In the genomic region with DNA sequence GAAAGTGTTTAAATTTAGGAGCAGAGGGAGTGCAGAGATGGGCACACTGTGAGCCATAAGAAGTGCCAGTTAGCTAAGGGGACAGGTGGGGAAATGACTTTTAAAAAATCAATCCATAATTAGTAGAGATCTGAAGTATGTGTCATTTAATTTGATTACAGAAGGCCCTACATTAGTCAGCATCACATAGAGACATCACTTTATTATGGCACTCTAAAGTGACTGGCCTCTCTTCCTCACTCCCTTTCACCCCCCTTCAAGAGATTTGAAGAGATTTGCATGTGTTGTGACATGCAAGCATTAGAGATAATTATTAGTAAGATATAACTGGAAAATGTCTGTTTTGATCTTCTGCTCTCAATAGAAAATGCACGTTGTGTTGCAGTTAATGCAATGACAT, we compare ENCODE assay signal across 15 cellular contexts.
DNase-seq lines count a peak whose midpoint lies in the region; ATAC-seq, FAIRE-seq and TF ChIP-seq lines count a peak whose summit lies in the region.
"Had no signal": no experiment of that assay in that cellular context is flagged by ENCODE, and none has a peak within 500 bp of the region (broad histone marks: within the 10 kb centered on the region; RNA-seq: fewer than 3 reads in every experiment).

No MANE protein-coding gene starts in this region.

- peaks cover 4% of the 10 kb centered on the region for H3K79me1 ChIP-seq in mesendoderm (ENCODE audit: low read length)

- H3K27ac ChIP-seq in breast epithelium (no peak overlapping the region), hepatocyte (peak overlapping the region; percentile 70), transverse colon (peak overlapping the region; percentile 13 to 78 (median 53)), thyroid gland (no peak overlapping the region), mesendoderm (ENCODE audit: low read depth, low read length) (no peak overlapping the region)
- H3K27ac ChIP-seq: right lobe of liver had no signal

- H4K5ac ChIP-seq in mesendoderm (ENCODE audit: low read length): no peak overlapping the region

- H3K79me2 ChIP-seq in hepatocyte (peaks cover 2% of the 10 kb centered on the region), mesendoderm (ENCODE audit: control insufficient read depth, insufficient read depth, low read length) (no peaks in the 10 kb centered on the region)

- intact Hi-C loops in MCF 10A (cut with micrococcal nuclease): no loop called here
- intact Hi-C loops in breast epithelium (cut with DNase I; ENCODE audit: low total_unique reads): no loop called here
- intact Hi-C loops in transverse colon (cut with DNase I; ENCODE audit: low total_unique reads): loop anchor here (2.0 kb wide), 1 partner anchor 49 kb away; no protein-coding TSS in a partner anchor
- intact Hi-C loops in thyroid gland (cut with DNase I): no loop called here

- no peak overlapping the region for H3K4ac ChIP-seq in mesendoderm (ENCODE audit: low read depth, low read length)

- H3K18ac ChIP-seq in mesendoderm (ENCODE audit: low read length): no peak overlapping the region

- H2AFZ ChIP-seq in hepatocyte: no peak overlapping the region

- H2BK120ac ChIP-seq in mesendoderm (ENCODE audit: low read depth, low read length): no peak overlapping the region

- FAIRE-seq in urothelium cell line (lab: Jason Lieb, UNC): no peak
- FAIRE-seq: colon had no signal

- TF ChIP-seq CTCF in MCF 10A (IDR thresholded peaks at IDR 0.05; ENCODE audit: unreplicated experiment): no peak
- no peak for TF ChIP-seq CTCF in breast epithelium (IDR thresholded peaks at IDR 0.05)
- no peak for TF ChIP-seq CTCF in hepatocyte (IDR thresholded peaks at IDR 0.05; ENCODE audit: poor library complexity)
- TF ChIP-seq CTCF in transverse colon (IDR thresholded peaks at IDR 0.05): no peak
- TF ChIP-seq CTCF in thyroid gland (IDR thresholded peaks at IDR 0.05): no peak

- BruUV-seq in MCF 10A (replicated peaks; lab: Mats Ljungman, UMichigan): no TSS peak

- H4K8ac ChIP-seq in mesendoderm (ENCODE audit: low read depth, low read length): no peak overlapping the region

- H3K4me1 ChIP-seq in breast epithelium (no peaks in the 10 kb centered on the region), hepatocyte (ENCODE audit: insufficient read depth) (peaks cover 15% of the 10 kb centered on the region), transverse colon (peaks cover 2 to 29% (median 10%) of the 10 kb centered on the region in 4 donors), thyroid gland (peaks cover 0 to 10% of the 10 kb centered on the region in 2 donors), mesendoderm (ENCODE audit: control insufficient read depth, low read depth, low read length) (peaks cover 14% of the 10 kb centered on the region)
- H3K4me1 ChIP-seq: right lobe of liver had no signal

- no peak overlapping the region for H3K56ac ChIP-seq in mesendoderm (ENCODE audit: low read length)

- H3K27me3 Mint-ChIP-seq in MCF 10A (ENCODE audit: insufficient read depth, unreplicated experiment): no peaks in the 10 kb centered on the region
- H3K27me3 Mint-ChIP-seq in T-helper 17 cell: no peaks in the 10 kb centered on the region

- CTCF ChIA-PET in MCF 10A (lab: Yijun Ruan, JAX): interaction anchor here (0.6 to 3.0 kb wide), 6 partner anchors 8 to 797 kb away, joined by 3 to 18 read pairs (median 5); no protein-coding TSS in a partner anchor

- H3K27me3 ChIP-seq in breast epithelium: no peaks in the 10 kb centered on the region
- no peaks in the 10 kb centered on the region for H3K27me3 ChIP-seq in hepatocyte
- no peaks in the 10 kb centered on the region for H3K27me3 ChIP-seq in transverse colon
- H3K27me3 ChIP-seq in thyroid gland: no peaks in the 10 kb centered on the region
- H3K27me3 ChIP-seq in mesendoderm (ENCODE audit: insufficient read depth, low read length, poor library complexity): no peaks in the 10 kb centered on the region
- H3K27me3 ChIP-seq: right lobe of liver had no signal

- H3K4me3 Mint-ChIP-seq in MCF 10A (ENCODE audit: unreplicated experiment): no peak overlapping the region
- H3K4me3 Mint-ChIP-seq in T-helper 17 cell: no peak overlapping the region

- DNase-seq in MCF 10A (ENCODE audit: unreplicated experiment) (no peak), breast epithelium (ENCODE audit: low spot score in 2 of 2) (no peak), T-helper 17 cell (no peak), hepatocyte (ENCODE audit: low spot score) (no peak), transverse colon (no peak), thyroid gland (no peak), urothelium cell line (ENCODE audit: low spot score) (no peak), mesendoderm (no peak)
- DNase-seq: activated CD8-positive, alpha-beta memory T cell treated with anti-CD3 and anti-CD28 coated beads, Interleukin-2, amount 50 U/mL, for 4 hours; activated naive CD4-positive, alpha-beta T cell; aorta; NCI-H526 treated with DMSO at 0.1 percent for 48 hours; right lobe of liver; T-helper 9 cell had no signal

- H3K9me3 ChIP-seq in breast epithelium (no peaks in the 10 kb centered on the region), T-helper 17 cell (ENCODE audit: control insufficient read depth, low read length, poor library complexity, severe bottlenecking) (no peaks in the 10 kb centered on the region), hepatocyte (ENCODE audit: low read depth) (no peaks in the 10 kb centered on the region), transverse colon (no peaks in the 10 kb centered on the region), thyroid gland (no peaks in the 10 kb centered on the region)
- H3K9me3 ChIP-seq: right lobe of liver had no signal

- no peaks in the 10 kb centered on the region for H3K9me2 ChIP-seq in hepatocyte (replicated peaks; ENCODE audit: insufficient read depth)

- H3K9ac ChIP-seq in mesendoderm (ENCODE audit: low read length): no peak overlapping the region

- H4K20me1 ChIP-seq in hepatocyte (ENCODE audit: insufficient read depth, poor library complexity, severe bottlenecking): no peaks in the 10 kb centered on the region

- H3K9me3 Mint-ChIP-seq in MCF 10A (ENCODE audit: unreplicated experiment): no peaks in the 10 kb centered on the region

- H3K27ac Mint-ChIP-seq in MCF 10A (ENCODE audit: low read depth, unreplicated experiment) (peak overlapping the region; percentile 83), T-helper 17 cell (peak overlapping the region; percentile 32)

- WGBS in hepatocyte (ENCODE audit: low lambda C conversion rate, missing lambda C conversion rate): 63% methylated on average over 1 of the region's 1 CpG
- WGBS in transverse colon (ENCODE audit: low coverage in 1 of 2), 2 donors: 79 to 83% methylated on average over 1 of the region's 1 CpG
- 75 to 80% methylated on average over 1 of the region's 1 CpG for WGBS in thyroid gland, 2 donors
- no CpG with 5 or more reads among the region's 1 CpG for WGBS in mesendoderm (ENCODE audit: extremely low coverage, insufficient coverage, low lambda C conversion rate)

- TF ChIP-seq EP300 in transverse colon (IDR thresholded peaks at IDR 0.05; ENCODE audit: low read depth): no peak

- H3K4me2 ChIP-seq in hepatocyte (no peak overlapping the region), mesendoderm (ENCODE audit: low read length) (no peak overlapping the region)

- H3K4me3 ChIP-seq in breast epithelium: no peak overlapping the region
- H3K4me3 ChIP-seq in hepatocyte: no peak overlapping the region
- H3K4me3 ChIP-seq in transverse colon: no peak overlapping the region
- no peak overlapping the region for H3K4me3 ChIP-seq in thyroid gland (replicated peaks in 1 of 3)
- H3K4me3 ChIP-seq in mesendoderm (ENCODE audit: low read length): no peak overlapping the region
- H3K4me3 ChIP-seq: right lobe of liver had no signal

- peaks cover 4% of the 10 kb centered on the region for H3K36me3 Mint-ChIP-seq in MCF 10A (ENCODE audit: insufficient read depth, unreplicated experiment)
- H3K36me3 Mint-ChIP-seq in T-helper 17 cell (ENCODE audit: low read depth): peaks cover 9% of the 10 kb centered on the region

- no peaks in the 10 kb centered on the region for H3K36me3 ChIP-seq in breast epithelium
- no peaks in the 10 kb centered on the region for H3K36me3 ChIP-seq in hepatocyte (replicated peaks; ENCODE audit: insufficient read depth, low read depth)
- no peaks in the 10 kb centered on the region for H3K36me3 ChIP-seq in transverse colon
- H3K36me3 ChIP-seq in thyroid gland: no peaks in the 10 kb centered on the region
- no peaks in the 10 kb centered on the region for H3K36me3 ChIP-seq in mesendoderm (ENCODE audit: control insufficient read depth, insufficient read depth, low read length)
- H3K36me3 ChIP-seq: right lobe of liver had no signal

- in situ Hi-C loops in transverse colon (cut with MboI; ENCODE audit: low pct_ligation_motif_present in 1 of 4, low pct_unique_long_range_greater_than_20kb in 1 of 4, low sequenced_read_pairs in 3 of 4): no loop called here

- H2BK15ac ChIP-seq in mesendoderm (replicated peaks; ENCODE audit: low read depth): no peak overlapping the region

- H2BK5ac ChIP-seq in mesendoderm (ENCODE audit: low read length): no peak overlapping the region

- TF ChIP-seq POLR2A in breast epithelium (IDR thresholded peaks at IDR 0.05): no peak
- no peak for TF ChIP-seq POLR2A in transverse colon (IDR thresholded peaks at IDR 0.05)
- no peak for TF ChIP-seq POLR2A in thyroid gland (IDR thresholded peaks at IDR 0.05)

- POLR2A ChIA-PET in MCF 10A (lab: Yijun Ruan, JAX): interaction anchor here (0.5 to 8.8 kb wide), 7 partner anchors 10 to 768 kb away, joined by 3 to 117 read pairs (median 7); partner anchors contain the start of genes MKKS and SLX4IP

- no peak for ATAC-seq in T-helper 17 cell

- H3K23ac ChIP-seq in mesendoderm (ENCODE audit: low read length): no peak overlapping the region

- H2AK5ac ChIP-seq in mesendoderm (ENCODE audit: low read length): no peak overlapping the region

- H3K4me1 Mint-ChIP-seq in MCF 10A (ENCODE audit: insufficient read depth, unreplicated experiment): peaks cover 61% of the 10 kb centered on the region
- H3K4me1 Mint-ChIP-seq in T-helper 17 cell: peaks cover 27% of the 10 kb centered on the region

Comparison
In these comparisons a context has a peak if more than half of its experiments do, and no peak if none do; other contexts are left out.
1. H3K27ac ChIP-seq: peak in hepatocyte (single experiment) and transverse colon (4 of 4); none in breast epithelium (0 of 2), thyroid gland (0 of 3) and mesendoderm (single experiment).